Comparison of ENCODE assay signal across 8 cellular contexts in genomic region chr4:4289575-4289929, GRCh38. TPM values are rescaled to one million over a fixed set of nuclear protein-coding genes. Genes with fewer than 3 reads are reported as not detected.
DNase-seq lines count a peak whose midpoint lies in the region; ATAC-seq lines count a peak whose summit lies in the region.

No MANE protein-coding gene starts in this region.

- peaks cover 52% of the 10 kb centered on the region for H3K4me1 Mint-ChIP-seq in activated T-cell treated with anti-CD3 and anti-CD28 coated beads, Interleukin-2, amount 50 U/mL, for 4 hours (ENCODE audit: low read depth)
- peaks cover 43% of the 10 kb centered on the region for H3K4me1 Mint-ChIP-seq in activated naive CD8-positive, alpha-beta T cell treated with anti-CD3 and anti-CD28 coated beads for 36 hours

- H3K9me3 ChIP-seq in thymus (ENCODE audit: control insufficient read depth), result no peaks in the 10 kb centered on the region

- DNase-seq in activated T-cell treated with anti-CD3 and anti-CD28 coated beads, Interleukin-2, amount 50 U/mL, for 4 hours, result no peak
- no peak for DNase-seq in activated T-cell treated with anti-CD3 and anti-CD28 coated beads, Interleukin-2, amount 50 U/mL, for 48 hours
- no peak for DNase-seq in activated naive CD8-positive, alpha-beta T cell treated with anti-CD3 and anti-CD28 coated beads for 36 hours
- no peak for DNase-seq in D341Med (ENCODE audit: low spot score)
- DNase-seq in NCI-H2107 (lab: John Stamatoyannopoulos, UW), result no peak

- H3K4me3 Mint-ChIP-seq in activated T-cell treated with anti-CD3 and anti-CD28 coated beads, Interleukin-2, amount 50 U/mL, for 4 hours, result peak overlapping the region; percentile 98
- peak overlapping the region; percentile 97 for H3K4me3 Mint-ChIP-seq in activated naive CD8-positive, alpha-beta T cell treated with anti-CD3 and anti-CD28 coated beads for 36 hours

- no peaks in the 10 kb centered on the region for H3K27me3 Mint-ChIP-seq in activated T-cell treated with anti-CD3 and anti-CD28 coated beads, Interleukin-2, amount 50 U/mL, for 4 hours (ENCODE audit: low read depth)
- H3K27me3 Mint-ChIP-seq in activated naive CD8-positive, alpha-beta T cell treated with anti-CD3 and anti-CD28 coated beads for 36 hours, result no peaks in the 10 kb centered on the region

- H3K27ac Mint-ChIP-seq in activated naive CD8-positive, alpha-beta T cell treated with anti-CD3 and anti-CD28 coated beads for 36 hours, result peak overlapping the region; percentile 92

- H3K27ac ChIP-seq in layer of hippocampus (ENCODE audit: low read depth, low read length) (peak overlapping the region; percentile 75), thymus (ENCODE audit: low read depth) (no peak overlapping the region)

- ATAC-seq in activated T-cell treated with anti-CD3 and anti-CD28 coated beads, Interleukin-2, amount 50 U/mL, for 4 hours, result peak; percentile 11 to 19
- ATAC-seq in HG03066 (IDR thresholded peaks at IDR 0.05; ENCODE audit: low read depth, unreplicated experiment), result peak; percentile 22

- H3K36me3 ChIP-seq in thymus (ENCODE audit: control insufficient read depth, insufficient read depth), result peaks cover 8% of the 10 kb centered on the region

- H3K27me3 ChIP-seq in layer of hippocampus (ENCODE audit: control insufficient read depth, insufficient read depth, low read length) (no peaks in the 10 kb centered on the region), thymus (ENCODE audit: control insufficient read depth, insufficient read depth) (no peaks in the 10 kb centered on the region)

- peak overlapping the region; percentile 86 for H3K4me3 ChIP-seq in thymus (ENCODE audit: low read length)

- peaks cover 17% of the 10 kb centered on the region for H3K4me1 ChIP-seq in thymus (ENCODE audit: control insufficient read depth, insufficient read depth, low read length)

- 4% methylated on average over 10 of the region's 10 CpGs for WGBS in thymus

- no peaks in the 10 kb centered on the region for H3K9me3 Mint-ChIP-seq in activated T-cell treated with anti-CD3 and anti-CD28 coated beads, Interleukin-2, amount 50 U/mL, for 4 hours
- no peaks in the 10 kb centered on the region for H3K9me3 Mint-ChIP-seq in activated naive CD8-positive, alpha-beta T cell treated with anti-CD3 and anti-CD28 coated beads for 36 hours

- H3K36me3 Mint-ChIP-seq in activated T-cell treated with anti-CD3 and anti-CD28 coated beads, Interleukin-2, amount 50 U/mL, for 4 hours (ENCODE audit: insufficient read depth), result peaks cover 24% of the 10 kb centered on the region
- peaks cover 23% of the 10 kb centered on the region for H3K36me3 Mint-ChIP-seq in activated naive CD8-positive, alpha-beta T cell treated with anti-CD3 and anti-CD28 coated beads for 36 hours

RNA-seq across cellular contexts. Expression of gene LYAR, which starts 0.4 kb away (rescaled TPM):
- total RNA-seq in activated T-cell treated with anti-CD3 and anti-CD28 coated beads, Interleukin-2, amount 50 U/mL, for 4 hours, result 100 to 1,000 TPM; 114 to 129 (median 118) TPM
- total RNA-seq in activated naive CD8-positive, alpha-beta T cell treated with anti-CD3 and anti-CD28 coated beads for 36 hours, result 100 to 1,000 TPM in 1 of 2 experiments, 10 to 100 TPM in 1; 97.6 to 106 TPM
- polyA plus RNA-seq in thymus, result 15.3 TPM

RNA-seq across cellular contexts. Expression of gene ZBTB49, which starts 0.5 kb away (rescaled TPM):
- total RNA-seq in activated T-cell treated with anti-CD3 and anti-CD28 coated beads, Interleukin-2, amount 50 U/mL, for 4 hours, result 1 to 10 TPM; 4.5 to 6.9 (median 6.2) TPM
- 1 to 10 TPM; 5.7 to 6.0 TPM for total RNA-seq in activated naive CD8-positive, alpha-beta T cell treated with anti-CD3 and anti-CD28 coated beads for 36 hours
- 5.5 TPM for polyA plus RNA-seq in thymus

RNA-seq across cellular contexts. Expression of gene TMEM128, which starts 41.5 kb away (rescaled TPM):
- total RNA-seq in activated T-cell treated with anti-CD3 and anti-CD28 coated beads, Interleukin-2, amount 50 U/mL, for 4 hours, result 10 to 100 TPM; 17.4 to 29.9 (median 28.8) TPM
- 10 to 100 TPM; 23.6 to 25.0 TPM for total RNA-seq in activated naive CD8-positive, alpha-beta T cell treated with anti-CD3 and anti-CD28 coated beads for 36 hours
- polyA plus RNA-seq in thymus, result 47.6 TPM
